Comparison of ENCODE assay signal across 21 cellular contexts in the genomic region with DNA sequence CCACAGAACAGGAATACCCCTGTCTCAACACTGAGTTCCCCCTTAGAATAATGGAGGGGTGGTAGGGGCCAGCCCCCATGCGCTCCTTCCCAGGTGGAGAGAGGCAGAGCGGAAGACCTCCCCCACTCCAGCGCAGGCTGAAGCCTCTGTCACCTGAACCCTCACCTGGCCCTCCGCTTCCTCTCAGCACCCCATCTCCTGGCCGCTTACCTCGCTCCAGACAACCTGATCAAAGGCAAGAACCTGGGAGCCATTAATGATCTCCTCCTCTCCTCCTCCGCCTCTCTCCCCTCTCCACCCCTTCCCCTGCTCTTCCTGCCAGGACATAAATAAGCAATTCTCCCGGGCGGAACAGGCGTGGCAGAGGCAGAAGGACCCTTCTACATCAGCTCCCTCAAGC.
"Had no signal": no experiment of that assay in that cellular context is flagged by ENCODE, and none has a peak within 500 bp of the region (broad histone marks: within the 10 kb centered on the region; RNA-seq: fewer than 3 reads in every experiment).

No MANE protein-coding gene starts in this region.

- H3K9me3 ChIP-seq: esophagus muscularis mucosa, gastrocnemius medialis, mucosa of descending colon, ovary, right atrium auricular region, suprapubic skin, thyroid gland had no signal

- H3K4me3 Mint-ChIP-seq: naive thymus-derived CD8-positive, alpha-beta T cell; neural progenitor cell; stimulated activated effector memory CD8-positive, alpha-beta T cell treated with anti-CD3 and anti-CD28 coated beads, Interleukin-12 subunit alpha, Interleukin-12 subunit beta, amount 100 ng/mL, for 72 hours; type B pancreatic cell had no signal

- H3K36me3 ChIP-seq: esophagus muscularis mucosa, gastrocnemius medialis, neural progenitor cell, ovary, right atrium auricular region, suprapubic skin, thyroid gland had no signal

- H3K27ac ChIP-seq: coronary artery, esophagus muscularis mucosa, gastrocnemius medialis, neural progenitor cell, ovary, right atrium auricular region, suprapubic skin, thyroid gland had no signal

- DNase-seq: effector CD8-positive, alpha-beta T cell; gastrocnemius medialis; glutamatergic neuron; mammary epithelial cell; mucosa of descending colon; naive thymus-derived CD8-positive, alpha-beta T cell; nucleus accumbens; ovary; stimulated activated CD4-positive, alpha-beta T cell treated with anti-CD3 and anti-CD28 coated beads, Interleukin-4, amount 100 ng/mL, for 1 hour; stimulated activated CD8-positive, alpha-beta memory T cell treated with anti-CD3 and anti-CD28 coated beads, Interleukin-4, amount 100 ng/mL, for 48 hours; stimulated activated naive CD8-positive, alpha-beta T cell treated with anti-CD3 and anti-CD28 coated beads, Interleukin-15, Interleukin-2, amounts not matched to agents 100 U/mL and 50 U/mL, for 24 hours; thyroid gland had no signal

- H3K27me3 ChIP-seq: neural progenitor cell, ovary, thyroid gland had no signal

- H3K4me1 ChIP-seq: esophagus muscularis mucosa, gastrocnemius medialis, neural progenitor cell, right atrium auricular region, suprapubic skin, thyroid gland had no signal

- H3K4me3 ChIP-seq: coronary artery, esophagus muscularis mucosa, gastrocnemius medialis, mucosa of descending colon, neural progenitor cell, ovary, right atrium auricular region, smooth muscle cell, suprapubic skin, thyroid gland had no signal

- H3K36me3 Mint-ChIP-seq: neural progenitor cell; stimulated activated effector memory CD8-positive, alpha-beta T cell treated with anti-CD3 and anti-CD28 coated beads, Interleukin-12 subunit alpha, Interleukin-12 subunit beta, amount 100 ng/mL, for 72 hours; type B pancreatic cell had no signal

- H3K9ac ChIP-seq: neural progenitor cell had no signal

- H3K4me1 Mint-ChIP-seq: naive thymus-derived CD8-positive, alpha-beta T cell; stimulated activated effector memory CD8-positive, alpha-beta T cell treated with anti-CD3 and anti-CD28 coated beads, Interleukin-12 subunit alpha, Interleukin-12 subunit beta, amount 100 ng/mL, for 72 hours had no signal

- H3K27ac Mint-ChIP-seq: neural progenitor cell; stimulated activated effector memory CD8-positive, alpha-beta T cell treated with anti-CD3 and anti-CD28 coated beads, Interleukin-12 subunit alpha, Interleukin-12 subunit beta, amount 100 ng/mL, for 72 hours; type B pancreatic cell had no signal

- H3K9me3 Mint-ChIP-seq: naive thymus-derived CD8-positive, alpha-beta T cell; neural progenitor cell; stimulated activated effector memory CD8-positive, alpha-beta T cell treated with anti-CD3 and anti-CD28 coated beads, Interleukin-12 subunit alpha, Interleukin-12 subunit beta, amount 100 ng/mL, for 72 hours; type B pancreatic cell had no signal

- ATAC-seq: gastrocnemius medialis; left lobe of liver; mucosa of descending colon; naive thymus-derived CD8-positive, alpha-beta T cell; stimulated activated effector memory CD8-positive, alpha-beta T cell treated with anti-CD3 and anti-CD28 coated beads, Interleukin-12 subunit alpha, Interleukin-12 subunit beta, amount 100 ng/mL, for 72 hours; stimulated activated naive CD8-positive, alpha-beta T cell treated with anti-CD3 and anti-CD28 coated beads, Interleukin-15, Interleukin-2, amounts not matched to agents 100 U/mL and 50 U/mL, for 24 hours had no signal
